In the genomic region with DNA sequence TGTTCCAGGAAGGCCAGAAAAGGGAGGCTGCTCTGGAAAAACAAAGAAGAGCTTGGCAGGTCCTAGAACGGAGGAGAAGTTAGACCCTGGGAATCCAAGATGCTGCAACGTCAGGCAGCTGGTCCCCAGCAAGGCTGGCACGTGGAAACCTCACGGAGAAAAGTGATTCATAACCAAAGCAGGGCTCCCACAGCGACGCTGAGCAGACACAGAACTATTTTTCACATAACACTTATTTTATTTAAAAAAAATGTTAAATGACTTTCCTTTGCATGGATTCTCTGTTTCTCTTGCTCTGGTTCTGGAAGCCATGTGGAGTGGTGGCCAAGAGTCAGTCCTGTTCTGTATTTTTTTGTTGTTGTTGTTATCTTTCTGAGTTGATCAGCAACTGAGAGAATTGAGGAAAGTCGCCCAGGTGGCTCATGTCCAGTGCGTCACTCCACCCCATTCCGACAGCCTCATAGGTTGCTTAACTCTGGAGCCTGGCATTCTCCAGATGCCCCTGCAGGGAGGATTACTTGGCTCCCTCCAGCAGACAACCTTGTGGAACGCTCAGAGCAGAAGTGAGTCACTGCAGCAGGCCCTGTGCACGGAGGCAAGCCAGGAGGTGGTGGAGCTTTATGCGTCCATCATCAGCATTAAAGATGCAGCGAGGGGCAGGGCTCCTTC, we compare ENCODE assay signal across 9 cellular contexts.
A peak's percentile ranks its signal among the peaks of the same experiment; 100 is the strongest.
DNase-seq lines count a peak whose midpoint lies in the region; ATAC-seq and FAIRE-seq lines count a peak whose summit lies in the region.
"Had no signal": no experiment of that assay in that cellular context is flagged by ENCODE, and none has a peak within 500 bp of the region (broad histone marks: within the 10 kb centered on the region; RNA-seq: fewer than 3 reads in every experiment).

No MANE protein-coding gene starts in this region.

- DNase-seq in AG08395 (ENCODE audit: low spot score) (peak; percentile 97), HTR-8/SVneo (ENCODE audit: insufficient read length, low spot score) (peak; percentile 77), dedifferentiated amniotic fluid mesenchymal stem cell (ENCODE audit: extremely low spot score) (peak; percentile 27), occipital lobe (lab: John Stamatoyannopoulos, UW) (peak; percentile 23), activated T-cell treated with anti-CD3 and anti-CD28 coated beads for 4 hours (no peak)
- DNase-seq in stimulated activated CD4-positive, alpha-beta T cell treated with anti-CD3 and anti-CD28 coated beads, Interleukin-2, amount 100 ng/mL, for 48 hours, result no peak
- no peak for DNase-seq in effector CD8-positive, alpha-beta T cell (lab: John Stamatoyannopoulos, UW)

- no peak for FAIRE-seq in HTR-8/SVneo (lab: Jason Lieb, UNC)
- FAIRE-seq: D721Med had no signal

- no peak for ATAC-seq in GM18517 (IDR thresholded peaks at IDR 0.05; ENCODE audit: unreplicated experiment)

Comparison
In these comparisons a context has a peak if more than half of its experiments do, and no peak if none do; other contexts are left out.
1. DNase-seq: peak in AG08395 (single experiment), HTR-8/SVneo (single experiment), dedifferentiated amniotic fluid mesenchymal stem cell (single experiment) and occipital lobe (single experiment); none in stimulated activated CD4-positive, alpha-beta T cell treated with anti-CD3 and anti-CD28 coated beads, Interleukin-2, amount 100 ng/mL, for 48 hours (0 of 2), effector CD8-positive, alpha-beta T cell (single experiment) and activated T-cell treated with anti-CD3 and anti-CD28 coated beads for 4 hours (single experiment).